ENCODE assay signal across 28 cellular contexts in the genomic region with DNA sequence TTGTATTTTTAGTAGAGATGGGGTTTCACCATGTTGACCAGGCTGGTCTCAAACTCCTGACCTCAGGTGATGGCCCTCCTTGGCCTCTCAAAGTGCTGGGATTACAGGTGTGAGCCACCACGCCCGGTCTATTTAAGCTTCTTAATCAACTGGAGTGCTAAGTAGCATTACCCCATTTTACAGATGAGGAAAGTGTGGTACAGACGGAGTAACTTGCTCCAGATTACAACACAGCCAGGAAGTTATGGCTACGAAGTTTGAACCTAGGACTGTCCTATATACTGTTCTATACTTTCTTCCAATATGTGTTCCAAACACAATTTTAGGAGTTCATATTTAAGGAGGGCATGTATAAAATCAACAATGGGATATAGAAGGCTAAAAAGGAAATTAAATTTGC.
"Had no signal": no experiment of that assay in that cellular context is flagged by ENCODE, and none has a peak within 500 bp of the region (broad histone marks: within the 10 kb centered on the region; RNA-seq: fewer than 3 reads in every experiment).

No MANE protein-coding gene starts in this region.

- H3K9ac ChIP-seq: neural progenitor cell had no signal

- H3K27ac ChIP-seq: left ventricle myocardium inferior, neural progenitor cell, neutrophil, ovary, right atrium auricular region, skin epidermis, stomach, testis, thyroid gland, transverse colon, upper lobe of left lung, vagina had no signal

- H3K4me1 ChIP-seq: thyroid gland, vagina had no signal

- H3K4me1 Mint-ChIP-seq: naive B cell, natural killer cell had no signal

- ATAC-seq: natural killer cell; sciatic nerve; stimulated activated naive B cell treated with anti-CD40 and anti-IgM and Interleukin-4, amounts not matched to agents 10 μg/mL and 1 μg/mL and 100 μg/mL, for 72 hours; stimulated activated naive CD8-positive, alpha-beta T cell treated with anti-CD3 and anti-CD28 coated beads, Interleukin-15, Interleukin-2, amounts not matched to agents 100 U/mL and 50 U/mL, for 24 hours had no signal

- H3K4me3 Mint-ChIP-seq: mesothelial cell of epicardium; naive B cell; natural killer cell; nephron progenitor cell; neural progenitor cell; stimulated activated naive B cell treated with anti-CD40 and anti-IgM and Interleukin-4, amounts not matched to agents 10 μg/mL and 1 μg/mL and 100 μg/mL, for 72 hours had no signal

- H3K4me2 ChIP-seq: neural progenitor cell had no signal

- H3K9me3 ChIP-seq: left ventricle myocardium inferior, neutrophil, ovary, right atrium auricular region, stomach, testis, thyroid gland, transverse colon, upper lobe of left lung, vagina had no signal

- DNase-seq: islet precursor cell; left ventricle myocardium inferior; mesendoderm; naive B cell; natural killer cell; nephron progenitor cell; occipital lobe; ovary; stimulated activated CD4-positive, alpha-beta T cell treated with anti-CD3 and anti-CD28 coated beads, Interleukin-12 subunit alpha, Interleukin-12 subunit beta, amount 100 ng/mL, for 4 hours; stimulated activated CD4-positive, alpha-beta T cell treated with anti-CD3 and anti-CD28 coated beads, Interleukin-15, amount 100 ng/mL, for 24 hours; stimulated activated CD4-positive, alpha-beta T cell treated with anti-CD3 and anti-CD28 coated beads, Interleukin-2, amount 100 ng/mL, for 24 hours; stimulated activated CD4-positive, alpha-beta T cell treated with anti-CD3 and anti-CD28 coated beads, Interleukin-4, amount 100 ng/mL, for 1 hour; stimulated activated naive B cell treated with anti-CD40 and anti-IgM and Interleukin-4, amounts not matched to agents 10 μg/mL and 1 μg/mL and 100 μg/mL, for 72 hours; stimulated activated naive CD8-positive, alpha-beta T cell treated with anti-CD3 and anti-CD28 coated beads, Interleukin-15, Interleukin-2, amounts not matched to agents 100 U/mL and 50 U/mL, for 24 hours; stomach; testis; thyroid gland; transverse colon; upper lobe of left lung had no signal

- H3K27me3 ChIP-seq: neural progenitor cell, neutrophil, ovary, right atrium auricular region, stomach, testis, thyroid gland, transverse colon, upper lobe of left lung, vagina had no signal

- H2AFZ ChIP-seq: neural progenitor cell had no signal

- H3K36me3 Mint-ChIP-seq: mesothelial cell of epicardium; naive B cell; natural killer cell; stimulated activated naive B cell treated with anti-CD40 and anti-IgM and Interleukin-4, amounts not matched to agents 10 μg/mL and 1 μg/mL and 100 μg/mL, for 72 hours had no signal

- H3K4me3 ChIP-seq: left ventricle myocardium inferior, lung, neural progenitor cell, ovary, right atrium auricular region, skin epidermis, stomach, testis, thyroid gland, transverse colon, upper lobe of left lung, vagina had no signal

- H3K27ac Mint-ChIP-seq: mesothelial cell of epicardium; naive B cell; natural killer cell; nephron progenitor cell; neural progenitor cell; progenitor cell of endocrine pancreas; stimulated activated naive B cell treated with anti-CD40 and anti-IgM and Interleukin-4, amounts not matched to agents 10 μg/mL and 1 μg/mL and 100 μg/mL, for 72 hours had no signal

- H3K9me3 Mint-ChIP-seq: mesothelial cell of epicardium, naive B cell, natural killer cell, nephron progenitor cell had no signal

- H3K36me3 ChIP-seq: left ventricle myocardium inferior, neural progenitor cell, neutrophil, ovary, right atrium auricular region, stomach, thyroid gland, transverse colon, upper lobe of left lung, vagina had no signal

- H3K27me3 Mint-ChIP-seq: progenitor cell of endocrine pancreas; stimulated activated naive B cell treated with anti-CD40 and anti-IgM and Interleukin-4, amounts not matched to agents 10 μg/mL and 1 μg/mL and 100 μg/mL, for 72 hours had no signal
